ENCODE assay signal across 25 cellular contexts in the genomic region with DNA sequence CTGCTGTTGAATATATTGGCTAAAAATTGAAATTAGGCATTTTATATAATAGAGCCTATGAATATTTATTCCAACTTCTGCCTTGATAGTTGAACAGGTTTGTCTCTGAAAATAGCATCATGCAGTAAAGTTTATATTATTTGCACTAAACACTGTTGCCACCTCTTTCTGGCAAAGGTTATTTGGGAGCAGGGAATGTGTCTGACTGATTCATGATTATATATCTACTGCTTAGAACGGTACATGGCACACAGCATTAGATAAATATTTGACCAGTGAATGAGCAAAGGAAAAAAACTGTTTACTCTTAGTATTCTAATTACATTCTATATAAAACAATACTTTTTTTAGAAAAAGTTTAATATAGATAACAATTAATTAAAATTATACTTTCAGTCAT.
DNase-seq lines count a peak whose midpoint lies in the region; ATAC-seq and FAIRE-seq lines count a peak whose summit lies in the region.
"Had no signal": no experiment of that assay in that cellular context is flagged by ENCODE, and none has a peak within 500 bp of the region (broad histone marks: within the 10 kb centered on the region; RNA-seq: fewer than 3 reads in every experiment).

No MANE protein-coding gene starts in this region.

- no peaks in the 10 kb centered on the region for H3K36me3 ChIP-seq in CD8-positive, alpha-beta memory T cell (ENCODE audit: insufficient read depth, low read length)
- H3K36me3 ChIP-seq: BE2C, BLaER1 had no signal

- no peaks in the 10 kb centered on the region for H3K36me3 Mint-ChIP-seq in effector memory CD8-positive, alpha-beta T cell (ENCODE audit: insufficient read depth)
- H3K36me3 Mint-ChIP-seq in CD8-positive, alpha-beta memory T cell, result no peaks in the 10 kb centered on the region
- H3K36me3 Mint-ChIP-seq: CD14-positive monocyte; CD4-positive, alpha-beta memory T cell; CD4-positive, CD25-positive, alpha-beta regulatory T cell had no signal

- POLR2A ChIA-PET in CD8-positive, alpha-beta memory T cell (lab: Charles Lee), result no interaction called here

- peaks cover 10 to 24% of the 10 kb centered on the region in 2 donors for H3K9me3 Mint-ChIP-seq in effector memory CD8-positive, alpha-beta T cell
- H3K9me3 Mint-ChIP-seq in CD8-positive, alpha-beta memory T cell, result peaks cover 6 to 36% (median 16%) of the 10 kb centered on the region in 5 donors

- no peak overlapping the region for H3K4me3 Mint-ChIP-seq in effector memory CD8-positive, alpha-beta T cell
- no peak overlapping the region for H3K4me3 Mint-ChIP-seq in CD8-positive, alpha-beta memory T cell
- H3K4me3 Mint-ChIP-seq: CD14-positive monocyte; CD4-positive, alpha-beta memory T cell; CD4-positive, CD25-positive, alpha-beta regulatory T cell had no signal

- H3K4me1 Mint-ChIP-seq in effector memory CD8-positive, alpha-beta T cell (ENCODE audit: low read depth in 2 of 2), result no peaks in the 10 kb centered on the region
- no peaks in the 10 kb centered on the region for H3K4me1 Mint-ChIP-seq in CD8-positive, alpha-beta memory T cell
- H3K4me1 Mint-ChIP-seq: CD14-positive monocyte; CD4-positive, alpha-beta memory T cell; CD4-positive, CD25-positive, alpha-beta regulatory T cell had no signal

- ATAC-seq in effector memory CD8-positive, alpha-beta T cell (replicated peaks), result no peak
- ATAC-seq in HG03025 (IDR thresholded peaks at IDR 0.05; ENCODE audit: low FRiP score, unreplicated experiment), result no peak

- peak; percentile 5 for FAIRE-seq in islet of Langerhans (lab: Jason Lieb, UNC)
- FAIRE-seq: A204.1, D721Med, G401.6, GM12891, GM19239 had no signal

- H3K27ac Mint-ChIP-seq in effector memory CD8-positive, alpha-beta T cell, result no peak overlapping the region
- no peak overlapping the region for H3K27ac Mint-ChIP-seq in CD8-positive, alpha-beta memory T cell
- H3K27ac Mint-ChIP-seq: CD14-positive monocyte; CD4-positive, alpha-beta memory T cell; CD4-positive, CD25-positive, alpha-beta regulatory T cell had no signal

- no peaks in the 10 kb centered on the region for H3K9me3 ChIP-seq in CD8-positive, alpha-beta memory T cell (ENCODE audit: low read length)
- H3K9me3 ChIP-seq: BE2C, BLaER1, Caco-2 had no signal

- CTCF ChIA-PET in CD8-positive, alpha-beta memory T cell (lab: Charles Lee), result no interaction called here

- no peaks in the 10 kb centered on the region for H3K27me3 ChIP-seq in CD8-positive, alpha-beta memory T cell (ENCODE audit: insufficient read depth, low read length, poor library complexity, severe bottlenecking)
- H3K27me3 ChIP-seq: BE2C, BLaER1 had no signal

- H3K27me3 Mint-ChIP-seq in effector memory CD8-positive, alpha-beta T cell, result no peaks in the 10 kb centered on the region
- H3K27me3 Mint-ChIP-seq in CD8-positive, alpha-beta memory T cell, result no peaks in the 10 kb centered on the region
- H3K27me3 Mint-ChIP-seq: CD4-positive, alpha-beta memory T cell; CD4-positive, CD25-positive, alpha-beta regulatory T cell had no signal

- H3K4me1 ChIP-seq in CD8-positive, alpha-beta memory T cell (ENCODE audit: insufficient read depth, low read length), result no peaks in the 10 kb centered on the region
- H3K4me1 ChIP-seq: BLaER1, Caco-2 had no signal

- H3K27ac ChIP-seq in CD8-positive, alpha-beta memory T cell (ENCODE audit: low read depth, low read length), result no peak overlapping the region
- H3K27ac ChIP-seq: BLaER1 had no signal

- DNase-seq in DMS53 treated with DMSO at 0.1 percent for 48 hours (lab: John Stamatoyannopoulos, UW; ENCODE audit: unreplicated experiment), result peak; percentile 26
- peak; percentile 16 for DNase-seq in NCI-H69 (lab: John Stamatoyannopoulos, UW)
- DNase-seq in astrocyte of the hippocampus (ENCODE audit: low read depth, low spot score), result peak; percentile 2
- DNase-seq in effector memory CD8-positive, alpha-beta T cell, result no peak
- DNase-seq in NCI-H524 treated with DMSO at 0.1 percent for 48 hours (lab: John Stamatoyannopoulos, UW), result no peak
- no peak for DNase-seq in CD8-positive, alpha-beta memory T cell
- DNase-seq: 8988T; ACHN; BE2C; C1 segment of cervical spinal cord; Caco-2; Calu3; CD4-positive, alpha-beta memory T cell; CD4-positive, CD25-positive, alpha-beta regulatory T cell; DMS79 treated with DMSO at 0.1 percent for 48 hours; GF-D8 had no signal

- H3K4me3 ChIP-seq in CD8-positive, alpha-beta memory T cell (ENCODE audit: low read length), result no peak overlapping the region
- H3K4me3 ChIP-seq: BLaER1 had no signal

Comparison
In these comparisons a context has a peak if more than half of its experiments do, and no peak if none do; other contexts are left out.
1. DNase-seq: peak in DMS53 treated with DMSO at 0.1 percent for 48 hours (single experiment), NCI-H69 (single experiment) and astrocyte of the hippocampus (single experiment); none in effector memory CD8-positive, alpha-beta T cell (0 of 3), NCI-H524 treated with DMSO at 0.1 percent for 48 hours (single experiment) and CD8-positive, alpha-beta memory T cell (0 of 5).